15 cellular contexts compared by ENCODE assay signal in genomic region chr4:21656832-21657231, GRCh38.
A peak's percentile ranks its signal among the peaks of the same experiment; 100 is the strongest.
DNase-seq lines count a peak whose midpoint lies in the region; ATAC-seq, FAIRE-seq and TF ChIP-seq lines count a peak whose summit lies in the region.
"Had no signal": no experiment of that assay in that cellular context is flagged by ENCODE, and none has a peak within 500 bp of the region (broad histone marks: within the 10 kb centered on the region; RNA-seq: fewer than 3 reads in every experiment).

No MANE protein-coding gene starts in this region.

- FAIRE-seq in urothelium cell line (lab: Jason Lieb, UNC) = no peak
- FAIRE-seq: GM18507 had no signal

- H3K4me3 ChIP-seq in right atrium auricular region (no peak overlapping the region), astrocyte of the spinal cord (ENCODE audit: low read depth, low read length) (no peak overlapping the region), esophagus squamous epithelium (no peak overlapping the region)

- H3K9me3 ChIP-seq in right atrium auricular region (no peaks in the 10 kb centered on the region), esophagus squamous epithelium (no peaks in the 10 kb centered on the region)

- in situ Hi-C loops in astrocyte of the spinal cord (cut with HindIII; ENCODE audit: low sequenced_read_pairs) = no loop called here

- TF ChIP-seq CTCF in right atrium auricular region (IDR thresholded peaks at IDR 0.05) = no peak
- TF ChIP-seq CTCF in astrocyte of the spinal cord (IDR thresholded peaks at IDR 0.05; ENCODE audit: low read depth, low read length) = no peak
- TF ChIP-seq CTCF in esophagus squamous epithelium (IDR thresholded peaks at IDR 0.05) = no peak

- no peaks in the 10 kb centered on the region for H3K36me3 ChIP-seq in right atrium auricular region
- no peaks in the 10 kb centered on the region for H3K36me3 ChIP-seq in esophagus squamous epithelium

- intact Hi-C loops in left ventricle myocardium superior (cut with micrococcal nuclease) = no loop called here
- intact Hi-C loops in activated T-helper 2 cell treated with anti-CD3 and anti-CD28 coated beads, Interferon-gamma antibody, Interleukin-2, Interleukin-4, amounts not matched to agents 10 μg/mL and 5 μg/mL and 100 μg/mL, durations not matched to agents 14 hours and 24 hours and 36 hours (cut with micrococcal nuclease) = no loop called here
- intact Hi-C loops in esophagus squamous epithelium (cut with DNase I) = no loop called here

- H3K36me3 Mint-ChIP-seq in activated T-helper 2 cell treated with anti-CD3 and anti-CD28 coated beads, Interferon-gamma antibody, Interleukin-2, Interleukin-4, amounts not matched to agents 10 μg/mL and 5 μg/mL and 100 μg/mL, durations not matched to agents 14 hours and 24 hours and 36 hours (ENCODE audit: low read depth) = no peaks in the 10 kb centered on the region
- H3K36me3 Mint-ChIP-seq: natural killer cell treated with Interleukin-12 subunit alpha and Interleukin-12 subunit beta and Interleukin-15 and Interleukin-18, amount 100 ng/mL, for 72 hours had no signal

- H3K4me1 ChIP-seq in right atrium auricular region = no peaks in the 10 kb centered on the region
- no peaks in the 10 kb centered on the region for H3K4me1 ChIP-seq in esophagus squamous epithelium

- DNase-seq in left ventricle myocardium superior (no peak), right atrium auricular region (ENCODE audit: low spot score) (no peak), astrocyte of the spinal cord (ENCODE audit: low read depth, low spot score) (peak; percentile 74), hepatic stellate cell (ENCODE audit: low spot score) (peak; percentile 1), urothelium cell line (ENCODE audit: low spot score) (peak; percentile 57), esophagus squamous epithelium (lab: John Stamatoyannopoulos, UW) (no peak)
- no peak for DNase-seq in activated T-helper 2 cell treated with anti-CD3 and anti-CD28 coated beads, Interferon-gamma antibody, Interleukin-2, Interleukin-4, amounts not matched to agents 10 μg/mL and 5 μg/mL and 100 μg/mL, durations not matched to agents 14 hours and 24 hours and 36 hours (ENCODE audit: low spot score)
- DNase-seq: activated CD8-positive, alpha-beta memory T cell treated with anti-CD3 and anti-CD28 coated beads for 24 hours; activated naive CD4-positive, alpha-beta T cell treated with anti-CD3 and anti-CD28 coated beads, Interleukin-2, amount 50 U/mL, for 16 hours; DND-41; NCI-H187 treated with DMSO at 0.1 percent for 48 hours; trophoblast cell had no signal

- ATAC-seq in left ventricle myocardium superior (peak; percentile 72), GM21737 (IDR thresholded peaks at IDR 0.05; ENCODE audit: unreplicated experiment) (no peak)
- ATAC-seq: natural killer cell treated with Interleukin-12 subunit alpha and Interleukin-12 subunit beta and Interleukin-15 and Interleukin-18, amount 100 ng/mL, for 72 hours had no signal

- H3K4me3 Mint-ChIP-seq in activated T-helper 2 cell treated with anti-CD3 and anti-CD28 coated beads, Interferon-gamma antibody, Interleukin-2, Interleukin-4, amounts not matched to agents 10 μg/mL and 5 μg/mL and 100 μg/mL, durations not matched to agents 14 hours and 24 hours and 36 hours (ENCODE audit: low read depth) = no peak overlapping the region
- H3K4me3 Mint-ChIP-seq: natural killer cell treated with Interleukin-12 subunit alpha and Interleukin-12 subunit beta and Interleukin-15 and Interleukin-18, amount 100 ng/mL, for 72 hours had no signal

- H3K4me1 Mint-ChIP-seq in activated T-helper 2 cell treated with anti-CD3 and anti-CD28 coated beads, Interferon-gamma antibody, Interleukin-2, Interleukin-4, amounts not matched to agents 10 μg/mL and 5 μg/mL and 100 μg/mL, durations not matched to agents 14 hours and 24 hours and 36 hours (ENCODE audit: low read depth) = no peaks in the 10 kb centered on the region

- H3K27ac Mint-ChIP-seq in activated T-helper 2 cell treated with anti-CD3 and anti-CD28 coated beads, Interferon-gamma antibody, Interleukin-2, Interleukin-4, amounts not matched to agents 10 μg/mL and 5 μg/mL and 100 μg/mL, durations not matched to agents 14 hours and 24 hours and 36 hours = no peak overlapping the region
- H3K27ac Mint-ChIP-seq: natural killer cell treated with Interleukin-12 subunit alpha and Interleukin-12 subunit beta and Interleukin-15 and Interleukin-18, amount 100 ng/mL, for 72 hours had no signal

- no peaks in the 10 kb centered on the region for H3K27me3 Mint-ChIP-seq in activated T-helper 2 cell treated with anti-CD3 and anti-CD28 coated beads, Interferon-gamma antibody, Interleukin-2, Interleukin-4, amounts not matched to agents 10 μg/mL and 5 μg/mL and 100 μg/mL, durations not matched to agents 14 hours and 24 hours and 36 hours (ENCODE audit: low read depth)
- H3K27me3 Mint-ChIP-seq: natural killer cell treated with Interleukin-12 subunit alpha and Interleukin-12 subunit beta and Interleukin-15 and Interleukin-18, amount 100 ng/mL, for 72 hours had no signal

- WGBS in esophagus squamous epithelium, 2 donors = 44 to 51% methylated on average over 2 of the region's 2 CpGs

- H3K27ac ChIP-seq in right atrium auricular region (no peak overlapping the region), esophagus squamous epithelium (no peak overlapping the region)

- H3K9me3 Mint-ChIP-seq in activated T-helper 2 cell treated with anti-CD3 and anti-CD28 coated beads, Interferon-gamma antibody, Interleukin-2, Interleukin-4, amounts not matched to agents 10 μg/mL and 5 μg/mL and 100 μg/mL, durations not matched to agents 14 hours and 24 hours and 36 hours = no peaks in the 10 kb centered on the region

- H3K27me3 ChIP-seq in right atrium auricular region = no peaks in the 10 kb centered on the region
- H3K27me3 ChIP-seq in esophagus squamous epithelium = no peaks in the 10 kb centered on the region

- no peak for TF ChIP-seq POLR2A in esophagus squamous epithelium (IDR thresholded peaks at IDR 0.05)

Comparison
In these comparisons a context has a peak if more than half of its experiments do, and no peak if none do; other contexts are left out.
1. DNase-seq: peak in astrocyte of the spinal cord (single experiment), hepatic stellate cell (single experiment) and urothelium cell line (single experiment); none in left ventricle myocardium superior (single experiment), right atrium auricular region (single experiment), activated T-helper 2 cell treated with anti-CD3 and anti-CD28 coated beads, Interferon-gamma antibody, Interleukin-2, Interleukin-4, amounts not matched to agents 10 μg/mL and 5 μg/mL and 100 μg/mL, durations not matched to agents 14 hours and 24 hours and 36 hours (single experiment) and esophagus squamous epithelium (single experiment).